ENCODE assay signal across 11 cellular contexts in genomic region chr3:52006017-52006819, GRCh38. TPM values are rescaled to one million over a fixed set of nuclear protein-coding genes. Genes with fewer than 3 reads are reported as not detected.
DNase-seq lines count a peak whose midpoint lies in the region; ATAC-seq and TF ChIP-seq lines count a peak whose summit lies in the region.
"Had no signal": no experiment of that assay in that cellular context is flagged by ENCODE, and none has a peak within 500 bp of the region (broad histone marks: within the 10 kb centered on the region; RNA-seq: fewer than 3 reads in every experiment).

No MANE protein-coding gene starts in this region.

- peaks cover 23% of the 10 kb centered on the region for H3K27me3 Mint-ChIP-seq in GM23338 (ENCODE audit: insufficient read depth, low read depth, poor library complexity)

- H2AFZ ChIP-seq in GM23338, result peak overlapping the region; percentile 91
- peak overlapping the region; percentile 80 for H2AFZ ChIP-seq in osteoblast (ENCODE audit: low read length)

- no peak overlapping the region for H3K27ac Mint-ChIP-seq in GM23338

- no peaks in the 10 kb centered on the region for H3K9me3 Mint-ChIP-seq in GM23338

- H3K36me3 ChIP-seq in GM23338 (ENCODE audit: insufficient read depth) (no peaks in the 10 kb centered on the region), osteoblast (ENCODE audit: insufficient read depth, low read length) (no peaks in the 10 kb centered on the region)

- H3K4me3 Mint-ChIP-seq in GM23338, result peak overlapping the region; percentile 59

- H4K20me1 ChIP-seq in GM23338 (replicated peaks; ENCODE audit: insufficient read depth) (no peaks in the 10 kb centered on the region), osteoblast (ENCODE audit: insufficient read depth, low read length) (no peaks in the 10 kb centered on the region)

- H3K4me2 ChIP-seq in GM23338, result peak overlapping the region; percentile 73
- peak overlapping the region; percentile 63 for H3K4me2 ChIP-seq in osteoblast (ENCODE audit: insufficient read depth, low read length)

- H3K79me2 ChIP-seq in GM23338 (replicated peaks; ENCODE audit: insufficient read depth) (no peaks in the 10 kb centered on the region), osteoblast (ENCODE audit: insufficient read depth, low read length) (no peaks in the 10 kb centered on the region)

- H3K4me1 ChIP-seq in GM23338 (ENCODE audit: insufficient read depth) (peaks cover 30% of the 10 kb centered on the region; the same call in 1 of the 2 replicates), osteoblast (ENCODE audit: insufficient read depth, low read length) (peaks cover 14% of the 10 kb centered on the region)

- H3K27ac ChIP-seq in GM23338 (ENCODE audit: low read depth) (no peak overlapping the region), osteoblast (ENCODE audit: low read depth, low read length) (no peak overlapping the region)
- H3K27ac ChIP-seq: psoas muscle had no signal

- H3K9me3 ChIP-seq in osteoblast (ENCODE audit: low read depth, low read length), result no peaks in the 10 kb centered on the region
- H3K9me3 ChIP-seq: psoas muscle had no signal

- H3K9me2 ChIP-seq in GM23338 (ENCODE audit: insufficient read depth), result no peaks in the 10 kb centered on the region

- H3K27me3 ChIP-seq in GM23338 (ENCODE audit: insufficient read depth), result no peaks in the 10 kb centered on the region
- H3K27me3 ChIP-seq in osteoblast (ENCODE audit: insufficient read depth, low read length), result no peaks in the 10 kb centered on the region

- DNase-seq in GM23338 (ENCODE audit: low spot score) (no peak), OCI-M1 (lab: John Stamatoyannopoulos, UW) (peak; percentile 12), erythroblast (lab: John Stamatoyannopoulos, UW) (peak; percentile 19 to 31), osteoblast (ENCODE audit: insufficient read length, low spot score, missing footprints) (peak; percentile 83), DMS 273 (lab: John Stamatoyannopoulos, UW; ENCODE audit: unreplicated experiment) (no peak), NCI-H2029 (lab: John Stamatoyannopoulos, UW) (no peak), ACHN (no peak)
- DNase-seq: NCI-H1694, RPMI8226 had no signal

- no peaks in the 10 kb centered on the region; the same call in 2 of the 3 replicates for H3K36me3 Mint-ChIP-seq in GM23338 (ENCODE audit: low read depth)

- no peak for TF ChIP-seq POLR2A in erythroblast (IDR thresholded peaks at IDR 0.05; ENCODE audit: low read length)

- ATAC-seq in GM23338, result peak; percentile 3
- no peak for ATAC-seq in GM21360 (IDR thresholded peaks at IDR 0.05; ENCODE audit: unreplicated experiment)

- no peaks in the 10 kb centered on the region; the same call in 1 of the 2 replicates for H3F3A ChIP-seq in GM23338 (replicated peaks; ENCODE audit: low read depth)

- in situ Hi-C loops in ACHN (cut with HindIII; ENCODE audit: low pct_ligation_motif_present, low pct_unique_long_range_greater_than_20kb, low sequenced_read_pairs), result no loop called here

- H3K4me3 ChIP-seq in GM23338 (peak overlapping the region; percentile 47), osteoblast (ENCODE audit: insufficient read depth, low read length) (peak overlapping the region; percentile 54)
- H3K4me3 ChIP-seq: psoas muscle had no signal

- H3K4me1 Mint-ChIP-seq in GM23338, result peaks cover 58% of the 10 kb centered on the region

- TF ChIP-seq CTCF in GM23338 (conservative IDR thresholded peaks at IDR 0.05; ENCODE audit: low read depth in 2 of 2), result no peak
- TF ChIP-seq CTCF in osteoblast (IDR thresholded peaks at IDR 0.05; ENCODE audit: extremely low read depth, low read depth, low read length), result no peak

TF ChIP-seq in GM23338, 12 proteins besides CTCF, POLR2A, EP300 and RAD21 (continues in another document):
- TF ChIP-seq JUNB (IDR thresholded peaks at IDR 0.05; ENCODE audit: unreplicated experiment) (no peak), NANOG (IDR thresholded peaks at IDR 0.05; ENCODE audit: borderline replicate concordance) (no peak), EZH2phosphoT487 (IDR thresholded peaks at IDR 0.05; ENCODE audit: unreplicated experiment) (no peak), POLR2AphosphoS5 (IDR thresholded peaks at IDR 0.05; ENCODE audit: low read depth) (no peak)
- TF ChIP-seq, protein P1, sequence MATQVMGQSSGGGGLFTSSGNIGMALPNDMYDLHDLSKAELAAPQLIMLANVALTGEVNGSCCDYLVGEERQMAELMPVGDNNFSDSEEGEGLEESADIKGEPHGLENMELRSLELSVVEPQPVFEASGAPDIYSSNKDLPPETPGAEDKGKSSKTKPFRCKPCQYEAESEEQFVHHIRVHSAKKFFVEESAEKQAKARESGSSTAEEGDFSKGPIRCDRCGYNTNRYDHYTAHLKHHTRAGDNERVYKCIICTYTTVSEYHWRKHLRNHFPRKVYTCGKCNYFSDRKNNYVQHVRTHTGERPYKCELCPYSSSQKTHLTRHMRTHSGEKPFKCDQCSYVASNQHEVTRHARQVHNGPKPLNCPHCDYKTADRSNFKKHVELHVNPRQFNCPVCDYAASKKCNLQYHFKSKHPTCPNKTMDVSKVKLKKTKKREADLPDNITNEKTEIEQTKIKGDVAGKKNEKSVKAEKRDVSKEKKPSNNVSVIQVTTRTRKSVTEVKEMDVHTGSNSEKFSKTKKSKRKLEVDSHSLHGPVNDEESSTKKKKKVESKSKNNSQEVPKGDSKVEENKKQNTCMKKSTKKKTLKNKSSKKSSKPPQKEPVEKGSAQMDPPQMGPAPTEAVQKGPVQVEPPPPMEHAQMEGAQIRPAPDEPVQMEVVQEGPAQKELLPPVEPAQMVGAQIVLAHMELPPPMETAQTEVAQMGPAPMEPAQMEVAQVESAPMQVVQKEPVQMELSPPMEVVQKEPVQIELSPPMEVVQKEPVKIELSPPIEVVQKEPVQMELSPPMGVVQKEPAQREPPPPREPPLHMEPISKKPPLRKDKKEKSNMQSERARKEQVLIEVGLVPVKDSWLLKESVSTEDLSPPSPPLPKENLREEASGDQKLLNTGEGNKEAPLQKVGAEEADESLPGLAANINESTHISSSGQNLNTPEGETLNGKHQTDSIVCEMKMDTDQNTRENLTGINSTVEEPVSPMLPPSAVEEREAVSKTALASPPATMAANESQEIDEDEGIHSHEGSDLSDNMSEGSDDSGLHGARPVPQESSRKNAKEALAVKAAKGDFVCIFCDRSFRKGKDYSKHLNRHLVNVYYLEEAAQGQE (IDR thresholded peaks at IDR 0.05; ENCODE audit: unreplicated experiment), result no peak

RNA-seq across cellular contexts. Expression of gene RPL29, which starts 10.5 kb away (rescaled TPM):
- total RNA-seq in GM23338 (2014; rRNA removed; shearing (Covaris generic)), result 1,341 and 1,471 TPM in 2 replicates
- 1,864 and 1,983 TPM in 2 replicates for polyA plus RNA-seq in GM23338 (2016; fragmentation: Nextera tagmentation; extraction: Ambion mirVana)
- 824 and 862 TPM in 2 replicates for total RNA-seq in osteoblast

RNA-seq across cellular contexts. Expression of gene ACY1, which starts 22.9 kb away (rescaled TPM):
- total RNA-seq in GM23338 (2014; rRNA removed; shearing (Covaris generic)), result 62.8 and 91.3 TPM in 2 replicates
- 35.8 and 38.4 TPM in 2 replicates for polyA plus RNA-seq in GM23338 (2016; fragmentation: Nextera tagmentation; extraction: Ambion mirVana)
- total RNA-seq in osteoblast, result 35.7 and 37.6 TPM in 2 replicates

RNA-seq across cellular contexts. Expression of gene ABHD14A, which starts 31.4 kb away (rescaled TPM):
- 4.3 and 7.8 TPM in 2 replicates for total RNA-seq in GM23338 (2014; rRNA removed; shearing (Covaris generic))
- 12.7 TPM in 2 replicates for polyA plus RNA-seq in GM23338 (2016; fragmentation: Nextera tagmentation; extraction: Ambion mirVana)
- 16.5 and 18.8 TPM in 2 replicates for total RNA-seq in osteoblast

RNA-seq across cellular contexts. Expression of gene ABHD14B, which starts 32.4 kb away (rescaled TPM):
- 8.0 and 11.1 TPM in 2 replicates for total RNA-seq in GM23338 (2014; rRNA removed; shearing (Covaris generic))
- 5.8 and 8.9 TPM in 2 replicates for polyA plus RNA-seq in GM23338 (2016; fragmentation: Nextera tagmentation; extraction: Ambion mirVana)
- total RNA-seq in osteoblast, result 38.7 and 44.2 TPM in 2 replicates

RNA-seq across cellular contexts. Expression of gene PCBP4, which starts 39.0 kb away (rescaled TPM):
- 26.8 and 37.6 TPM in 2 replicates for total RNA-seq in GM23338 (2014; rRNA removed; shearing (Covaris generic))
- 11.8 and 14.1 TPM in 2 replicates for polyA plus RNA-seq in GM23338 (2016; fragmentation: Nextera tagmentation; extraction: Ambion mirVana)
- total RNA-seq in osteoblast, result 19.7 and 22.4 TPM in 2 replicates

Comparison
In these comparisons a context has a peak if more than half of its experiments do, and no peak if none do; other contexts are left out.
1. DNase-seq: peak in OCI-M1 (single experiment), erythroblast (2 of 2) and osteoblast (single experiment); none in GM23338 (single experiment), DMS 273 (single experiment), NCI-H2029 (single experiment) and ACHN (single experiment).